In genomic region chr17:82805254-82805653, GRCh38 we compare ENCODE assay signal across 17 cellular contexts. TPM values are rescaled to one million over a fixed set of nuclear protein-coding genes. Genes with fewer than 3 reads are reported as not detected.
A peak's percentile ranks its signal among the peaks of the same experiment; 100 is the strongest.
DNase-seq lines count a peak whose midpoint lies in the region; ATAC-seq and TF ChIP-seq lines count a peak whose summit lies in the region.
"Had no signal": no experiment of that assay in that cellular context is flagged by ENCODE, and none has a peak within 500 bp of the region (broad histone marks: within the 10 kb centered on the region; RNA-seq: fewer than 3 reads in every experiment).

No MANE protein-coding gene starts in this region.

- no peaks in the 10 kb centered on the region for H3K9me3 Mint-ChIP-seq in activated CD4-positive, alpha-beta T cell treated with anti-CD3 and anti-CD28 coated beads, Interleukin-2, amount 10 ng/mL, durations not matched to agents 24 days and 14 days

- H3K27ac Mint-ChIP-seq in activated CD4-positive, alpha-beta T cell treated with anti-CD3 and anti-CD28 coated beads, Interleukin-2, amount 10 ng/mL, durations not matched to agents 24 days and 14 days = no peak overlapping the region

- H3K4me2 ChIP-seq in fibroblast of lung (ENCODE audit: extremely low read depth, insufficient read depth, low read length) (peak overlapping the region; percentile 17), osteoblast (ENCODE audit: insufficient read depth, low read length) (no peak overlapping the region)

- H3K9me3 ChIP-seq in left ventricle myocardium inferior (replicated peaks) (no peaks in the 10 kb centered on the region), fibroblast of lung (ENCODE audit: control insufficient read depth, insufficient read depth, low read depth, low read length) (no peaks in the 10 kb centered on the region), osteoblast (ENCODE audit: low read depth, low read length) (no peaks in the 10 kb centered on the region), tibial nerve (no peaks in the 10 kb centered on the region)

- H3K4me3 ChIP-seq in left ventricle myocardium inferior (no peak overlapping the region), fibroblast of lung (replicated peaks in 1 of 4; ENCODE audit: control extremely low read depth in 1 of 4, insufficient read depth in 1 of 4, low read depth in 3 of 4, low read length in 4 of 4) (no peak overlapping the region), osteoblast (ENCODE audit: insufficient read depth, low read length) (no peak overlapping the region), tibial nerve (no peak overlapping the region)

- H2AFZ ChIP-seq in fibroblast of lung (ENCODE audit: low read length) (no peak overlapping the region), osteoblast (ENCODE audit: low read length) (no peak overlapping the region)

- H3K27me3 ChIP-seq in left ventricle myocardium inferior (ENCODE audit: low read depth) = no peaks in the 10 kb centered on the region
- H3K27me3 ChIP-seq in fibroblast of lung (ENCODE audit: control insufficient read depth, insufficient read depth, low read length) = no peaks in the 10 kb centered on the region
- no peaks in the 10 kb centered on the region for H3K27me3 ChIP-seq in osteoblast (ENCODE audit: insufficient read depth, low read length)
- no peaks in the 10 kb centered on the region for H3K27me3 ChIP-seq in tibial nerve

- TF ChIP-seq EP300 in tibial nerve (IDR thresholded peaks at IDR 0.05) = no peak

- H3K36me3 ChIP-seq in left ventricle myocardium inferior = peaks cover 16% of the 10 kb centered on the region
- H3K36me3 ChIP-seq in fibroblast of lung (ENCODE audit: control insufficient read depth, insufficient read depth, low read length) = peaks cover 17% of the 10 kb centered on the region
- H3K36me3 ChIP-seq in osteoblast (ENCODE audit: insufficient read depth, low read length) = no peaks in the 10 kb centered on the region
- peaks cover 0 to 49% (median 0%) of the 10 kb centered on the region in 3 donors for H3K36me3 ChIP-seq in tibial nerve

- H3K4me1 ChIP-seq in left ventricle myocardium inferior = peaks cover 38% of the 10 kb centered on the region
- peaks cover 5% of the 10 kb centered on the region for H3K4me1 ChIP-seq in fibroblast of lung (ENCODE audit: control insufficient read depth, extremely low read depth, insufficient read depth, low read length)
- H3K4me1 ChIP-seq in osteoblast (ENCODE audit: insufficient read depth, low read length) = no peaks in the 10 kb centered on the region
- H3K4me1 ChIP-seq in tibial nerve = peaks cover 0 to 40% (median 2%) of the 10 kb centered on the region in 4 donors

- TF ChIP-seq CTCF in left ventricle myocardium inferior (IDR thresholded peaks at IDR 0.05; ENCODE audit: borderline replicate concordance) (no peak), fibroblast of lung (conservative IDR thresholded peaks at IDR 0.05 in 1 of 2, IDR thresholded peaks at IDR 0.05 in 1 of 2; ENCODE audit: low read depth in 1 of 2, low read length in 2 of 2) (no peak), osteoblast (IDR thresholded peaks at IDR 0.05; ENCODE audit: extremely low read depth, low read depth, low read length) (no peak), tibial nerve (IDR thresholded peaks at IDR 0.05) (no peak)

- no peak for ATAC-seq in left cardiac atrium
- ATAC-seq in HG03135 (IDR thresholded peaks at IDR 0.05; ENCODE audit: unreplicated experiment) = no peak
- ATAC-seq: HCT116 had no signal

- H4K20me1 ChIP-seq in fibroblast of lung (ENCODE audit: control insufficient read depth, extremely low read depth, insufficient read depth, low read length) = no peaks in the 10 kb centered on the region
- H4K20me1 ChIP-seq in osteoblast (ENCODE audit: insufficient read depth, low read length) = no peaks in the 10 kb centered on the region

- no peak overlapping the region for H3K4me3 Mint-ChIP-seq in activated CD4-positive, alpha-beta T cell treated with anti-CD3 and anti-CD28 coated beads, Interleukin-2, amount 10 ng/mL, durations not matched to agents 24 days and 14 days
- H3K4me3 Mint-ChIP-seq: CD14-positive monocyte had no signal

- intact Hi-C loops in left ventricle myocardium inferior (cut with micrococcal nuclease) (no loop called here), left cardiac atrium (cut with DNase I) (no loop called here)
- intact Hi-C loops in activated CD4-positive, alpha-beta T cell treated with anti-CD3 and anti-CD28 coated beads, Interleukin-2, amount 10 ng/mL, durations not matched to agents 24 days and 14 days (cut with micrococcal nuclease) = no loop called here

- peaks cover 7% of the 10 kb centered on the region for H3K4me1 Mint-ChIP-seq in activated CD4-positive, alpha-beta T cell treated with anti-CD3 and anti-CD28 coated beads, Interleukin-2, amount 10 ng/mL, durations not matched to agents 24 days and 14 days
- H3K4me1 Mint-ChIP-seq: CD14-positive monocyte had no signal

- DNase-seq in left ventricle myocardium inferior (no peak), left cardiac atrium (no peak), fibroblast of lung (ENCODE audit: low read depth in 2 of 2) (no peak), osteoblast (ENCODE audit: insufficient read length, low spot score, missing footprints) (peak; percentile 85), tibial nerve (ENCODE audit: low spot score in 2 of 2) (no peak)
- DNase-seq in activated naive CD4-positive, alpha-beta T cell (lab: John Stamatoyannopoulos, UW) = no peak
- DNase-seq in activated CD4-positive, alpha-beta T cell treated with anti-CD3 and anti-CD28 coated beads, Interleukin-2, amount 10 ng/mL, durations not matched to agents 24 days and 14 days = no peak
- DNase-seq: COR-L47, DMS79, KBM-7, NCI-H1436 treated with DMSO at 0.1 percent for 48 hours, NCI-H524 had no signal

- no peak overlapping the region for H3K9ac ChIP-seq in fibroblast of lung (ENCODE audit: insufficient read depth, low read length)

- WGBS in tibial nerve, 2 donors = 77 to 86% methylated on average over 13 of the region's 13 CpGs

- H3K36me3 Mint-ChIP-seq in activated CD4-positive, alpha-beta T cell treated with anti-CD3 and anti-CD28 coated beads, Interleukin-2, amount 10 ng/mL, durations not matched to agents 24 days and 14 days (ENCODE audit: low read depth) = peaks cover 20% of the 10 kb centered on the region

- H3K27ac ChIP-seq in left ventricle myocardium inferior (replicated peaks) = peak overlapping the region; percentile 83
- H3K27ac ChIP-seq in fibroblast of lung (ENCODE audit: insufficient read depth, low read length) = no peak overlapping the region
- no peak overlapping the region for H3K27ac ChIP-seq in osteoblast (ENCODE audit: low read depth, low read length)
- peak overlapping the region in 3 of 4 donors; percentile 43 to 82 (median 60) for H3K27ac ChIP-seq in tibial nerve
- H3K27ac ChIP-seq: HL-60 had no signal

- no peak for TF ChIP-seq POLR2A in tibial nerve (IDR thresholded peaks at IDR 0.05)

- no peaks in the 10 kb centered on the region for H3K27me3 Mint-ChIP-seq in activated CD4-positive, alpha-beta T cell treated with anti-CD3 and anti-CD28 coated beads, Interleukin-2, amount 10 ng/mL, durations not matched to agents 24 days and 14 days

- H3K79me2 ChIP-seq in fibroblast of lung (ENCODE audit: control insufficient read depth, insufficient read depth, low read length) (peaks cover 2% of the 10 kb centered on the region), osteoblast (ENCODE audit: insufficient read depth, low read length) (peaks cover 22% of the 10 kb centered on the region)

RNA-seq across cellular contexts. Expression of gene ZNF750, which starts 34.6 kb away (rescaled TPM):
- not detected for total RNA-seq in left ventricle myocardium inferior
- total RNA-seq in left cardiac atrium = not detected
- total RNA-seq in fibroblast of lung = not detected in 2 replicates
- polyA plus RNA-seq in fibroblast of lung = not detected in 2 replicates
- 0.02 TPM in 1 of 2 replicates, not detected in the other for polyA plus RNA-seq in fibroblast of lung (2012)
- not detected in 2 replicates for polyA minus RNA-seq in fibroblast of lung (ENCODE audit: low replicate concordance)
- not detected in 2 replicates for total RNA-seq in osteoblast
- total RNA-seq in tibial nerve = not detected
- total RNA-seq in activated CD4-positive, alpha-beta T cell treated with anti-CD3 and anti-CD28 coated beads, Interleukin-2, amount 10 ng/mL, durations not matched to agents 24 days and 14 days = not detected in 2 replicates
- total RNA-seq: G401 had no signal
- polyA plus RNA-seq: CD14-positive monocyte had no signal

RNA-seq across cellular contexts. Expression of gene TBCD, which starts 53.4 kb away (rescaled TPM):
- total RNA-seq in left ventricle myocardium inferior (48.0 TPM), left cardiac atrium (10 to 100 TPM; 37.0 to 59.8 TPM), fibroblast of lung (24.9 and 36.7 TPM in 2 replicates), osteoblast (28.0 and 29.0 TPM in 2 replicates), tibial nerve (100 to 1,000 TPM in 1 of 4 donors, 10 to 100 TPM in 3; 42.6 to 115 (median 87.9) TPM)
- polyA plus RNA-seq in fibroblast of lung = 22.1 and 56.7 TPM in 2 replicates
- polyA plus RNA-seq in fibroblast of lung (2012) = 44.9 and 96.5 TPM in 2 replicates
- polyA minus RNA-seq in fibroblast of lung (ENCODE audit: low replicate concordance) = 78.1 and 120 TPM in 2 replicates
- total RNA-seq in activated CD4-positive, alpha-beta T cell treated with anti-CD3 and anti-CD28 coated beads, Interleukin-2, amount 10 ng/mL, durations not matched to agents 24 days and 14 days = 117 and 122 TPM in 2 replicates

Comparison
In these comparisons a context has a peak if more than half of its experiments do, and no peak if none do; other contexts are left out.
1. H3K27ac ChIP-seq: peak in left ventricle myocardium inferior (single experiment) and tibial nerve (3 of 4); none in fibroblast of lung (single experiment) and osteoblast (single experiment).